24 cellular contexts compared by ENCODE assay signal in the genomic region with DNA sequence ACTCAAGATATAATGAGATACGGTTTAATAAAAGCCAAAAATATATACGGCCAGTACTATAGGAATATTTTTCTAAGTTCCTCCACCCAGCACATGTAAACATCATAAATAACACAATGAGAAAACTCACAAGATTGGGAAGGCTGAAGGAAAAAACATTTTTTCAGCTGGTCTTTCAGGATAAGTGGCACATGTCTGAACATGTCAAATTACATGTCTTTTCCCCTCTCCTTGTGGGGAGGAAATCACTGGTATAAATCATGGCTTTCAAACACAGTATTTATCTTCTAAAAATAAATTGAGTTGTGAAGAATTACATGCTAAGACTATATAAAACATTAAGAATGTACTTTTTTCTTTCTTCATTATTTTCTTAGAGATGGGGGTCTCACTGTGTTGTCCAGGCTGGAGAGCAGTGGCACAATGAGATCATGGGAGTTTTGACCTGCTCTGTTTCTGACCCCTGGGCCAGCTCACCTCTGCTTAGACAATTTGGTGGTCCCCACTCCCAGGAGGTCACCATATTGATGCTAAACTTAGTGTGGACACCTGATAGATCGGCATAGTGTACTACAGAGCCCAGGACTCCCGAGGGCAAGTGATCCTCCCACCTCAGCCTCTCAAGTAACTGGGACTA.
"Had no signal": no experiment of that assay in that cellular context is flagged by ENCODE, and none has a peak within 500 bp of the region (broad histone marks: within the 10 kb centered on the region; RNA-seq: fewer than 3 reads in every experiment).

No MANE protein-coding gene starts in this region.

- H3K27me3 Mint-ChIP-seq: activated B cell treated with CpG ODN at 0.5 μM for 24 hours had no signal

- H3K36me3 ChIP-seq: cardiac muscle cell, Peyer's patch had no signal

- ATAC-seq: activated naive CD4-positive, alpha-beta T cell treated with anti-CD3 and anti-CD28 coated beads, Interleukin-2, amount 50 U/mL, for 72 hours; activated naive CD8-positive, alpha-beta T cell treated with anti-CD3 and anti-CD28 coated beads, Interleukin-2, amount 50 U/mL, for 24 hours; activated T-cell treated with anti-CD3 and anti-CD28 coated beads, Interleukin-2, amount 50 U/mL, for 4 hours; body of pancreas had no signal

- H3K4me1 ChIP-seq: body of pancreas, Peyer's patch had no signal

- H3K4me1 Mint-ChIP-seq: activated B cell treated with CpG ODN at 0.5 μM for 24 hours; activated naive CD8-positive, alpha-beta T cell treated with anti-CD3 and anti-CD28 coated beads, Interleukin-2, amount 50 U/mL, for 24 hours had no signal

- H3K4me3 ChIP-seq: ascending aorta, body of pancreas, cardiac muscle cell, Peyer's patch had no signal

- H3K4me3 Mint-ChIP-seq: activated B cell treated with CpG ODN at 0.5 μM for 24 hours; activated CD4-positive, alpha-beta memory T cell treated with anti-CD3 and anti-CD28 coated beads for 36 hours; activated CD4-positive, alpha-beta T cell treated with anti-CD3 and anti-CD28 coated beads, Interleukin-2, amount 10 ng/mL, durations not matched to agents 7 days and 5 days; activated naive CD8-positive, alpha-beta T cell treated with anti-CD3 and anti-CD28 coated beads, Interleukin-2, amount 50 U/mL, for 24 hours; activated T-cell treated with anti-CD3 and anti-CD28 coated beads, Interleukin-2, amount 50 U/mL, for 4 hours; T-helper 1 cell treated with Interleukin-12 subunit alpha and Interleukin-12 subunit beta and Interleukin-4 antibody, amounts not matched to agents 30 μg/mL and 1 μg/mL, for 36 hours had no signal

- H3K27me3 ChIP-seq: ascending aorta, body of pancreas, cardiac muscle cell, Peyer's patch had no signal

- H3K27ac Mint-ChIP-seq: activated B cell treated with CpG ODN at 0.5 μM for 24 hours; activated CD4-positive, alpha-beta memory T cell treated with anti-CD3 and anti-CD28 coated beads for 36 hours; activated CD4-positive, alpha-beta T cell treated with anti-CD3 and anti-CD28 coated beads, Interleukin-2, amount 10 ng/mL, durations not matched to agents 7 days and 5 days; activated naive CD4-positive, alpha-beta T cell treated with anti-CD3 and anti-CD28 coated beads, Interleukin-2, amount 50 U/mL, for 72 hours; activated naive CD8-positive, alpha-beta T cell treated with anti-CD3 and anti-CD28 coated beads, Interleukin-2, amount 50 U/mL, for 24 hours; T-helper 1 cell treated with Interleukin-12 subunit alpha and Interleukin-12 subunit beta and Interleukin-4 antibody, amounts not matched to agents 30 μg/mL and 1 μg/mL, for 36 hours had no signal

- H3K27ac ChIP-seq: ascending aorta, body of pancreas, cardiac muscle cell, Peyer's patch had no signal

- DNase-seq: activated B cell treated with CpG ODN at 0.5 μM for 24 hours; activated CD4-positive, alpha-beta memory T cell treated with anti-CD3 and anti-CD28 coated beads for 36 hours; activated CD4-positive, alpha-beta T cell treated with anti-CD3 and anti-CD28 coated beads for 1 hour; activated CD4-positive, alpha-beta T cell treated with anti-CD3 and anti-CD28 coated beads, Interleukin-2, amount 10 ng/mL, durations not matched to agents 7 days and 5 days; activated CD8-positive, alpha-beta memory T cell treated with anti-CD3 and anti-CD28 coated beads for 24 hours; activated effector memory CD4-positive, alpha-beta T cell treated with anti-CD3 and anti-CD28 coated beads, Interleukin-2, amount 50 U/mL, for 16 hours; activated naive CD4-positive, alpha-beta T cell treated with Interleukin-2 at 50 U/mL for 16 hours; activated naive CD8-positive, alpha-beta T cell treated with anti-CD3 and anti-CD28 coated beads, Interleukin-2, amount 50 U/mL, for 24 hours; activated T-cell treated with anti-CD3 and anti-CD28 coated beads, Interleukin-2, amount 50 U/mL, for 4 hours; amniotic stem cell; body of pancreas; MM.1S; NCI-H1105; NCI-H1436; NCI-H1694 treated with DMSO at 0.1 percent for 48 hours; NCI-H2029 treated with DMSO at 0.1 percent for 48 hours; NCI-H446; NCI-H524; Peyer's patch; SHP77 treated with DMSO at 0.1 percent for 48 hours had no signal

- H3K9me3 ChIP-seq: ascending aorta, body of pancreas, Peyer's patch had no signal
